8 cellular contexts compared by ENCODE assay signal in genomic region chr4:41933997-41934812, GRCh38. TPM values are rescaled to one million over a fixed set of nuclear protein-coding genes. Genes with fewer than 3 reads are reported as not detected.
DNase-seq lines count a peak whose midpoint lies in the region; ATAC-seq and TF ChIP-seq lines count a peak whose summit lies in the region.

No MANE protein-coding gene starts in this region.

- peaks cover 13% of the 10 kb centered on the region for H3K36me3 Mint-ChIP-seq in T-helper 1 cell treated with Interleukin-12 subunit alpha and Interleukin-12 subunit beta and Interleukin-4 antibody, amounts not matched to agents 30 μg/mL and 1 μg/mL, for 36 hours (ENCODE audit: low read depth)
- H3K36me3 Mint-ChIP-seq in T-helper 17 cell (ENCODE audit: low read depth): no peaks in the 10 kb centered on the region

- H3K4me3 Mint-ChIP-seq in T-helper 1 cell treated with Interleukin-12 subunit alpha and Interleukin-12 subunit beta and Interleukin-4 antibody, amounts not matched to agents 30 μg/mL and 1 μg/mL, for 36 hours: peak overlapping the region; percentile 94
- peak overlapping the region; percentile 94 for H3K4me3 Mint-ChIP-seq in T-helper 17 cell

- H3K9me3 Mint-ChIP-seq in T-helper 1 cell treated with Interleukin-12 subunit alpha and Interleukin-12 subunit beta and Interleukin-4 antibody, amounts not matched to agents 30 μg/mL and 1 μg/mL, for 36 hours: peaks cover 6% of the 10 kb centered on the region

- H3K4me3 ChIP-seq in right atrium auricular region: peak overlapping the region; percentile 94 to 95
- H3K4me3 ChIP-seq in stomach smooth muscle (ENCODE audit: low read length in 2 of 2): peak overlapping the region; percentile 95

- H3K27ac ChIP-seq in right atrium auricular region (peak overlapping the region in 1 of 2 donors; percentile 80), stomach smooth muscle (ENCODE audit: low read length) (no peak overlapping the region)

- peaks cover 29% of the 10 kb centered on the region for H3K4me1 Mint-ChIP-seq in T-helper 1 cell treated with Interleukin-12 subunit alpha and Interleukin-12 subunit beta and Interleukin-4 antibody, amounts not matched to agents 30 μg/mL and 1 μg/mL, for 36 hours (ENCODE audit: low read depth)
- H3K4me1 Mint-ChIP-seq in T-helper 17 cell: peaks cover 24% of the 10 kb centered on the region

- H3K4me1 ChIP-seq in right atrium auricular region (peaks cover 0 to 12% of the 10 kb centered on the region in 2 donors), stomach smooth muscle (ENCODE audit: control insufficient read depth, insufficient read depth, low read length) (peaks cover 9% of the 10 kb centered on the region)

- H3K36me3 ChIP-seq in right atrium auricular region (peaks cover 2% of the 10 kb centered on the region), stomach smooth muscle (ENCODE audit: control insufficient read depth in 2 of 2, insufficient read depth in 2 of 2, low read length in 2 of 2) (peaks cover 0 to 3% of the 10 kb centered on the region in 2 donors)

- no peaks in the 10 kb centered on the region for H3K27me3 Mint-ChIP-seq in T-helper 1 cell treated with Interleukin-12 subunit alpha and Interleukin-12 subunit beta and Interleukin-4 antibody, amounts not matched to agents 30 μg/mL and 1 μg/mL, for 36 hours (ENCODE audit: low read depth)
- H3K27me3 Mint-ChIP-seq in T-helper 17 cell: no peaks in the 10 kb centered on the region

- ATAC-seq in T-helper 17 cell (no peak), GM21619 (IDR thresholded peaks at IDR 0.05; ENCODE audit: unreplicated experiment) (no peak)

- H3K27ac Mint-ChIP-seq in T-helper 1 cell treated with Interleukin-12 subunit alpha and Interleukin-12 subunit beta and Interleukin-4 antibody, amounts not matched to agents 30 μg/mL and 1 μg/mL, for 36 hours: peak overlapping the region; percentile 89
- peak overlapping the region; percentile 97 for H3K27ac Mint-ChIP-seq in T-helper 17 cell

- no peak for DNase-seq in T-helper 1 cell
- no peak for DNase-seq in T-helper 17 cell
- no peak for DNase-seq in right atrium auricular region (ENCODE audit: low spot score)
- DNase-seq in DMS79 treated with DMSO at 0.1 percent for 48 hours (lab: John Stamatoyannopoulos, UW): no peak
- no peak for DNase-seq in HUDEP-2 (lab: John Stamatoyannopoulos, UW; ENCODE audit: unreplicated experiment in 76 of 76)

- H3K9ac ChIP-seq in stomach smooth muscle (ENCODE audit: low read length in 2 of 2): no peak overlapping the region

- TF ChIP-seq CTCF in right atrium auricular region (IDR thresholded peaks at IDR 0.05): no peak

- H3K9me3 ChIP-seq in T-helper 17 cell (ENCODE audit: control insufficient read depth, low read length, poor library complexity, severe bottlenecking) (no peaks in the 10 kb centered on the region), right atrium auricular region (no peaks in the 10 kb centered on the region), stomach smooth muscle (ENCODE audit: control insufficient read depth in 2 of 2, low read length in 2 of 2) (no peaks in the 10 kb centered on the region)

- H3K27me3 ChIP-seq in right atrium auricular region: no peaks in the 10 kb centered on the region
- H3K27me3 ChIP-seq in stomach smooth muscle (ENCODE audit: control insufficient read depth in 1 of 2, insufficient read depth in 2 of 2, low read length in 2 of 2): no peaks in the 10 kb centered on the region

RNA-seq across cellular contexts. Expression of gene TMEM33, which starts 1.0 kb away (rescaled TPM):
- 10 to 100 TPM; 26.1 to 29.5 TPM for total RNA-seq in T-helper 17 cell
- total RNA-seq in right atrium auricular region: 10 to 100 TPM; 18.2 to 27.1 TPM

RNA-seq across cellular contexts. Expression of gene DCAF4L1, which starts 47.4 kb away (rescaled TPM):
- total RNA-seq in T-helper 17 cell (under 1 TPM; 0.10 to 0.25 TPM), right atrium auricular region (not detected)

RNA-seq across cellular contexts. Expression of gene SLC30A9, which starts 56.1 kb away (rescaled TPM):
- total RNA-seq in T-helper 17 cell (10 to 100 TPM; 23.8 to 25.8 TPM), right atrium auricular region (10 to 100 TPM; 43.5 to 60.8 TPM)
